ENCODE assay signal across 1 cellular context in the genomic region with DNA sequence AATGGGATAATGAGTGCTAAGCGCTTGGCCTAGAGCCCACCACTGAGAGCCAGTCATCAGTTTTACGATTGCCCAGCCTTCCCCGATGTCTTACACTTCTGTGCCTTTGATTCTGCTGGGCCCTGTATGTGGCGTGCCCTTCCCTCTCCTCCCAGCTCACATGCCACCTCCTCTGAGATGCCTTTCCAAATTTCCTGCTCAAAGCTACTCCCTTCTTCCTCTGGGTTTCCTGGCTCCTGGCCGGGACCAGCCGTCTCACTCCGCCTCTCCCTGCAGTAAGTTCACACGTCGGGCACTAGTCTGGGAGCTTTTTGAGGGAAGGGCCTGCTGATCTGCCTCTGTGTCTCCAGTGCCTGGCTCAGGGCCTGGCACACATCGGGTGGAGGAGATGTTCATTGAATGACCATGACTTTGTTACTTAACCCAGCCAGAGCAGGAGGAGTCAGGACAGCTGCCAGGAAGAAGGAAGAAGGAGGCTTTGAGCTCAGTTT.
TF ChIP-seq lines count a peak whose summit lies in the region.

No MANE protein-coding gene starts in this region.

TF ChIP-seq in IMR-90, 13 proteins besides CTCF, POLR2A, EP300 and RAD21 (continued from another document):
- TF ChIP-seq RFX5 (IDR thresholded peaks at IDR 0.05; ENCODE audit: low read depth, low read length): no peak
TF ChIP-seq in IMR-90: peak in this region for 0.
